ENCODE assay signal across 9 cellular contexts in genomic region chr5:143014017-143014651, GRCh38.
DNase-seq lines count a peak whose midpoint lies in the region; ATAC-seq and TF ChIP-seq lines count a peak whose summit lies in the region.
"Had no signal": no experiment of that assay in that cellular context is flagged by ENCODE, and none has a peak within 500 bp of the region (broad histone marks: within the 10 kb centered on the region; RNA-seq: fewer than 3 reads in every experiment).

No MANE protein-coding gene starts in this region.

- H3K27me3 ChIP-seq in foreskin keratinocyte: no peaks in the 10 kb centered on the region

- no peak overlapping the region for H3K4me3 ChIP-seq in GM12875 (ENCODE audit: low read depth, low read length)

- peaks cover 10% of the 10 kb centered on the region for H3K4me1 ChIP-seq in foreskin keratinocyte

- no peaks in the 10 kb centered on the region for H3K27me3 Mint-ChIP-seq in type B pancreatic cell
- H3K27me3 Mint-ChIP-seq: activated naive CD8-positive, alpha-beta T cell had no signal

- H3K36me3 Mint-ChIP-seq in type B pancreatic cell: peaks cover 4% of the 10 kb centered on the region

- no peak overlapping the region for H3K27ac ChIP-seq in foreskin keratinocyte

- H3K9me3 Mint-ChIP-seq in type B pancreatic cell: peaks cover 7% of the 10 kb centered on the region

- H3K4me3 Mint-ChIP-seq in type B pancreatic cell: no peak overlapping the region
- H3K4me3 Mint-ChIP-seq: activated naive CD8-positive, alpha-beta T cell had no signal

- peaks cover 23% of the 10 kb centered on the region for H3K4me1 Mint-ChIP-seq in type B pancreatic cell (ENCODE audit: unreplicated experiment)

- TF ChIP-seq CTCF in GM12875 (IDR thresholded peaks at IDR 0.05; ENCODE audit: borderline replicate concordance, insufficient read depth, low read depth, low read length) (peak; percentile 82), foreskin keratinocyte (conservative IDR thresholded peaks at IDR 0.05) (peak; percentile 71), type B pancreatic cell (conservative IDR thresholded peaks at IDR 0.05) (peak; percentile 64)

- ATAC-seq in foreskin keratinocyte (no peak), HG03520 (IDR thresholded peaks at IDR 0.05; ENCODE audit: unreplicated experiment) (no peak), GM21390 (IDR thresholded peaks at IDR 0.05; ENCODE audit: unreplicated experiment) (no peak)

- in situ Hi-C loops in ACHN (cut with HindIII; ENCODE audit: low pct_ligation_motif_present, low pct_unique_long_range_greater_than_20kb, low sequenced_read_pairs): no loop called here
- in situ Hi-C loops in SK-MEL-5 (cut with HindIII; ENCODE audit: low pct_unique_long_range_greater_than_20kb, low sequenced_read_pairs): no loop called here

- H3K27ac Mint-ChIP-seq in type B pancreatic cell: no peak overlapping the region

- DNase-seq in ACHN (peak; percentile 37), SK-MEL-5 (ENCODE audit: low read depth, low spot score) (peak; percentile 39), foreskin keratinocyte (no peak), type B pancreatic cell (ENCODE audit: extremely low spot score, unreplicated experiment) (no peak), ureter (ENCODE audit: low spot score) (no peak)

Comparison
In these comparisons a context has a peak if more than half of its experiments do, and no peak if none do; other contexts are left out.
1. DNase-seq: peak in ACHN (single experiment) and SK-MEL-5 (single experiment); none in foreskin keratinocyte (0 of 2), type B pancreatic cell (single experiment) and ureter (single experiment).
2. Peak in every context shown above with its lines, with median percentiles within 50 percentile points of each other: CTCF ChIP-seq.